Comparison of ENCODE assay signal across 1 cellular context in the genomic region with DNA sequence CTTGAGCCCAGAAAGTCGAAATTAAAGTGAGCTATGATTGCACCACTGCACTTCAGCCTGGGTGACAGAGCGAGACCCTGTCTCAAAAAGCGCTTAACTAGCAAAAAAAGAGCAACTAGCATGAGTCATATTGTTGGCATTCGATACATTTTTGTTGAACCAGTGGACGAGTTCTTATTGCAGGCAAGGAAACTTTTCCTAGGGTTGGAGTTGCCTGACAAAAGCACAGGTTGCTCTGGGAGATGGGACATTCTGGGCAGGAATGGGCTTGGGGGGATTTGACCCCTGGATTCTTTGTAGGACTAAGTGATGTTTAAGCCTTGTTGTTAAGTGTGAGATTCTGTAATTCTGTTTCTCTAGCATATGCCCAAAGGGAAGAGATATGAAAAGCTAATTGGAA.
TF ChIP-seq lines count a peak whose summit lies in the region.

No MANE protein-coding gene starts in this region.

TF ChIP-seq in GM23338, 12 proteins besides CTCF, POLR2A, EP300 and RAD21 (continued from another document):
- TF ChIP-seq ZNF114 (CRISPR knock-in tag; IDR thresholded peaks at IDR 0.05): no peak
- TF ChIP-seq POLR2AphosphoS5 (IDR thresholded peaks at IDR 0.05; ENCODE audit: low read depth): no peak
